ENCODE assay signal across 23 cellular contexts in genomic region chr1:83794384-83794783, GRCh38.
A peak's percentile ranks its signal among the peaks of the same experiment; 100 is the strongest.
DNase-seq lines count a peak whose midpoint lies in the region; ATAC-seq and TF ChIP-seq lines count a peak whose summit lies in the region.
"Had no signal": no experiment of that assay in that cellular context is flagged by ENCODE, and none has a peak within 500 bp of the region (broad histone marks: within the 10 kb centered on the region; RNA-seq: fewer than 3 reads in every experiment).

No MANE protein-coding gene starts in this region.

- CTCF ChIA-PET in activated CD4-positive, alpha-beta memory T cell treated with anti-CD3 and anti-CD28 coated beads for 36 hours (lab: Charles Lee): no interaction called here

- H3K27me3 Mint-ChIP-seq in activated CD4-positive, alpha-beta memory T cell treated with anti-CD3 and anti-CD28 coated beads for 36 hours: peaks cover 1% of the 10 kb centered on the region
- H3K27me3 Mint-ChIP-seq: activated CD4-positive, alpha-beta T cell treated with anti-CD3 and anti-CD28 coated beads for 36 hours; naive thymus-derived CD8-positive, alpha-beta T cell; T-helper 17 cell had no signal

- ATAC-seq in GM19438 (IDR thresholded peaks at IDR 0.05; ENCODE audit: low read depth, unreplicated experiment) (peak; percentile 67), HG02642 (IDR thresholded peaks at IDR 0.05; ENCODE audit: poor library complexity, unreplicated experiment) (peak; percentile 73), HG03354 (IDR thresholded peaks at IDR 0.05; ENCODE audit: poor library complexity, severe bottlenecking, unreplicated experiment) (peak; percentile 63), SK-N-SH treated with all-trans-retinoic acid at 6 μM for 48 hours (no peak)
- ATAC-seq: activated CD4-positive, alpha-beta T cell treated with anti-CD3 and anti-CD28 coated beads for 36 hours; naive thymus-derived CD8-positive, alpha-beta T cell; T-helper 17 cell had no signal

- DNase-seq in GM13977 (ENCODE audit: low spot score): peak; percentile 47
- no peak for DNase-seq in activated CD4-positive, alpha-beta memory T cell treated with anti-CD3 and anti-CD28 coated beads for 36 hours
- no peak for DNase-seq in NCI-H82 (lab: John Stamatoyannopoulos, UW)
- no peak for DNase-seq in WERI-Rb-1
- DNase-seq: activated CD4-positive, alpha-beta T cell treated with anti-CD3 and anti-CD28 coated beads for 36 hours; activated T-cell treated with anti-CD3 and anti-CD28 coated beads, Interleukin-2, amount 50 U/mL, for 1 hour; amygdala; Caco-2; cortex of kidney; GDM1; Kasumi-1; left ventricle myocardium inferior; naive thymus-derived CD8-positive, alpha-beta T cell; NCI-H1930; NCI-H526 treated with DMSO at 0.1 percent for 48 hours; RPMI8226; stimulated activated CD4-positive, alpha-beta T cell treated with anti-CD3 and anti-CD28 coated beads, Interleukin-1b, Interleukin-23, amount 100 ng/mL, for 48 hours; T-helper 17 cell; trophoblast cell had no signal

- H3K9me3 ChIP-seq in WERI-Rb-1 (ENCODE audit: severe bottlenecking): no peaks in the 10 kb centered on the region
- H3K9me3 ChIP-seq: Caco-2, left ventricle myocardium inferior had no signal

- in situ Hi-C loops in GM13977 (cut with MboI; ENCODE audit: low pct_unique_long_range_greater_than_20kb, low sequenced_read_pairs, unreplicated experiment): no loop called here

- no peaks in the 10 kb centered on the region for H3K4me1 Mint-ChIP-seq in activated CD4-positive, alpha-beta memory T cell treated with anti-CD3 and anti-CD28 coated beads for 36 hours (ENCODE audit: low read depth)
- H3K4me1 Mint-ChIP-seq: activated CD4-positive, alpha-beta T cell treated with anti-CD3 and anti-CD28 coated beads for 36 hours; T-helper 17 cell had no signal

- no peak overlapping the region for H3K27ac ChIP-seq in WERI-Rb-1
- H3K27ac ChIP-seq: left ventricle myocardium inferior had no signal

- H3K27ac Mint-ChIP-seq in activated CD4-positive, alpha-beta memory T cell treated with anti-CD3 and anti-CD28 coated beads for 36 hours: no peak overlapping the region
- H3K27ac Mint-ChIP-seq: activated CD4-positive, alpha-beta T cell treated with anti-CD3 and anti-CD28 coated beads for 36 hours; naive thymus-derived CD8-positive, alpha-beta T cell; T-helper 17 cell had no signal

- H3K36me3 ChIP-seq in WERI-Rb-1: no peaks in the 10 kb centered on the region
- H3K36me3 ChIP-seq: left ventricle myocardium inferior had no signal

- POLR2A ChIA-PET in activated CD4-positive, alpha-beta memory T cell treated with anti-CD3 and anti-CD28 coated beads for 36 hours (lab: Charles Lee): no interaction called here

- TF ChIP-seq CTCF in GM13977 (IDR thresholded peaks at IDR 0.05; ENCODE audit: extremely low read depth, insufficient read depth, missing control alignments) (no peak), WERI-Rb-1 (IDR thresholded peaks at IDR 0.05; ENCODE audit: low read depth, low read length) (no peak)

- no peaks in the 10 kb centered on the region for H3K36me3 Mint-ChIP-seq in activated CD4-positive, alpha-beta memory T cell treated with anti-CD3 and anti-CD28 coated beads for 36 hours

- intact Hi-C loops in activated CD4-positive, alpha-beta memory T cell treated with anti-CD3 and anti-CD28 coated beads for 36 hours (cut with micrococcal nuclease): no loop called here

- H3K27me3 ChIP-seq in WERI-Rb-1 (ENCODE audit: insufficient read depth, low read depth, severe bottlenecking): no peaks in the 10 kb centered on the region

- H3K9me3 Mint-ChIP-seq in activated CD4-positive, alpha-beta memory T cell treated with anti-CD3 and anti-CD28 coated beads for 36 hours: no peaks in the 10 kb centered on the region
- H3K9me3 Mint-ChIP-seq: naive thymus-derived CD8-positive, alpha-beta T cell had no signal

- no peak overlapping the region for H3K4me3 Mint-ChIP-seq in activated CD4-positive, alpha-beta memory T cell treated with anti-CD3 and anti-CD28 coated beads for 36 hours
- H3K4me3 Mint-ChIP-seq: activated CD4-positive, alpha-beta T cell treated with anti-CD3 and anti-CD28 coated beads for 36 hours; naive thymus-derived CD8-positive, alpha-beta T cell; T-helper 17 cell had no signal

- H3K4me3 ChIP-seq in WERI-Rb-1 (ENCODE audit: low read depth, low read length): no peak overlapping the region
- H3K4me3 ChIP-seq: left ventricle myocardium inferior had no signal

TF ChIP-seq in SK-N-SH treated with all-trans-retinoic acid at 6 μM for 48 hours, 23 proteins besides CTCF, POLR2A, EP300 and RAD21:
- TF ChIP-seq SNAI2 (CRISPR knock-in tag; IDR thresholded peaks at IDR 0.05) (no peak), ZNF565 (CRISPR knock-in tag; conservative IDR thresholded peaks at IDR 0.05; ENCODE audit: low read depth) (no peak), ZFP30 (CRISPR knock-in tag; IDR thresholded peaks at IDR 0.05) (no peak), CSDC2 (CRISPR knock-in tag; IDR thresholded peaks at IDR 0.05) (no peak)
